Comparison of ENCODE assay signal across 11 cellular contexts in genomic region chr1:81237531-81238528, GRCh38.
DNase-seq lines count a peak whose midpoint lies in the region; ATAC-seq and TF ChIP-seq lines count a peak whose summit lies in the region.
"Had no signal": no experiment of that assay in that cellular context is flagged by ENCODE, and none has a peak within 500 bp of the region (broad histone marks: within the 10 kb centered on the region; RNA-seq: fewer than 3 reads in every experiment).

No MANE protein-coding gene starts in this region.

- H3K27me3 ChIP-seq in heart left ventricle: no peaks in the 10 kb centered on the region
- H3K27me3 ChIP-seq in WERI-Rb-1 (ENCODE audit: insufficient read depth, low read depth, severe bottlenecking): no peaks in the 10 kb centered on the region
- H3K27me3 ChIP-seq in aorta (ENCODE audit: control insufficient read depth in 1 of 2, insufficient read depth in 2 of 2, low read length in 1 of 2): no peaks in the 10 kb centered on the region
- H3K27me3 ChIP-seq: body of pancreas had no signal

- H3K4me3 ChIP-seq in heart left ventricle (peak overlapping the region in 9 of 12 donors; percentile 8 to 48 (median 34)), WERI-Rb-1 (ENCODE audit: low read depth, low read length) (peak overlapping the region; percentile 36), aorta (ENCODE audit: low read length in 2 of 2) (peak overlapping the region; percentile 41 to 47)

- H3K4me1 ChIP-seq in heart left ventricle: peaks cover 0 to 10% (median 0%) of the 10 kb centered on the region in 12 donors
- H3K4me1 ChIP-seq in aorta (ENCODE audit: control insufficient read depth in 1 of 2, insufficient read depth in 2 of 2, low read length in 2 of 2): peaks cover 0 to 2% of the 10 kb centered on the region in 2 donors

- TF ChIP-seq POLR2A in heart left ventricle (IDR thresholded peaks at IDR 0.05): no peak

- H3K36me3 ChIP-seq in heart left ventricle: no peaks in the 10 kb centered on the region
- no peaks in the 10 kb centered on the region for H3K36me3 ChIP-seq in WERI-Rb-1
- H3K36me3 ChIP-seq in aorta (ENCODE audit: control insufficient read depth in 1 of 2, insufficient read depth in 2 of 2, low read length in 1 of 2): no peaks in the 10 kb centered on the region

- ATAC-seq in heart left ventricle (no peak), Right ventricle myocardium inferior (no peak), aorta (ENCODE audit: low FRiP score) (no peak), GM18870 (IDR thresholded peaks at IDR 0.05; ENCODE audit: unreplicated experiment) (no peak)
- ATAC-seq: body of pancreas had no signal

- no peak for DNase-seq in heart left ventricle
- DNase-seq in Right ventricle myocardium inferior (ENCODE audit: missing footprints): no peak
- DNase-seq in WERI-Rb-1: peak; percentile 42
- DNase-seq in kidney glomerular epithelial cell (lab: John Stamatoyannopoulos, UW): peak; percentile 79
- no peak for DNase-seq in aorta
- no peak for DNase-seq in OCI-M2 (lab: John Stamatoyannopoulos, UW; ENCODE audit: unreplicated experiment)
- no peak for DNase-seq in Kasumi-1 (lab: John Stamatoyannopoulos, UW)
- DNase-seq: body of pancreas; stimulated activated naive CD4-positive, alpha-beta T cell had no signal

- WGBS in heart left ventricle, 4 donors: 35 to 44% (median 37%) methylated on average over 11 of the region's 11 CpGs
- 22 to 32% methylated on average over 11 of the region's 11 CpGs for WGBS in aorta, 2 donors

- H3K9me3 ChIP-seq in heart left ventricle (no peaks in the 10 kb centered on the region), WERI-Rb-1 (ENCODE audit: severe bottlenecking) (no peaks in the 10 kb centered on the region), aorta (ENCODE audit: control insufficient read depth, low read length) (no peaks in the 10 kb centered on the region)
- H3K9me3 ChIP-seq: body of pancreas had no signal

- H3K27ac ChIP-seq in heart left ventricle: no peak overlapping the region
- peak overlapping the region; percentile 37; the same call in 1 of the 2 replicates for H3K27ac ChIP-seq in WERI-Rb-1
- H3K27ac ChIP-seq in aorta (ENCODE audit: low read depth in 1 of 2, low read length in 2 of 2): no peak overlapping the region
- H3K27ac ChIP-seq: body of pancreas, C4-2B had no signal

- TF ChIP-seq CTCF in heart left ventricle (IDR thresholded peaks at IDR 0.05) (no peak), WERI-Rb-1 (IDR thresholded peaks at IDR 0.05; ENCODE audit: low read depth, low read length) (no peak)

- intact Hi-C loops in heart left ventricle (cut with DNase I): no loop called here
- intact Hi-C loops in Right ventricle myocardium inferior (cut with DNase I): no loop called here
- intact Hi-C loops in aorta (cut with DNase I): no loop called here

Comparison
In these comparisons a context has a peak if more than half of its experiments do, and no peak if none do; other contexts are left out.
1. DNase-seq: peak in WERI-Rb-1 (single experiment) and kidney glomerular epithelial cell (single experiment); none in heart left ventricle (0 of 5), Right ventricle myocardium inferior (single experiment), aorta (0 of 2), OCI-M2 (single experiment) and Kasumi-1 (0 of 2).
2. Peak in every context shown above with its lines, with median percentiles within 50 percentile points of each other: H3K4me3 ChIP-seq.